31 cellular contexts compared by ENCODE assay signal in genomic region chr6:18681828-18682503, GRCh38.
"Had no signal": no experiment of that assay in that cellular context is flagged by ENCODE, and none has a peak within 500 bp of the region (broad histone marks: within the 10 kb centered on the region; RNA-seq: fewer than 3 reads in every experiment).

No MANE protein-coding gene starts in this region.

- ATAC-seq: gastroesophageal sphincter; heart left ventricle; left lobe of liver; mucosa of descending colon; natural killer cell treated with Interleukin-12 subunit alpha and Interleukin-12 subunit beta and Interleukin-15 and Interleukin-18, amount 100 ng/mL, for 72 hours; sciatic nerve; stimulated activated naive CD8-positive, alpha-beta T cell treated with anti-CD3 and anti-CD28 coated beads, Interleukin-15, amount 100 ng/mL, for 72 hours; upper lobe of right lung had no signal

- H3K9me3 ChIP-seq: esophagus squamous epithelium, mucosa of descending colon, neutrophil, suprapubic skin, transverse colon, upper lobe of right lung, uterus had no signal

- H3K4me2 ChIP-seq: hepatocyte, smooth muscle cell had no signal

- H3K4me1 ChIP-seq: esophagus squamous epithelium, gastroesophageal sphincter, heart left ventricle, parathyroid adenoma, right atrium auricular region, suprapubic skin, transverse colon, upper lobe of right lung, uterus had no signal

- H3K9ac ChIP-seq: parathyroid adenoma had no signal

- H3K4me3 ChIP-seq: coronary artery, esophagus squamous epithelium, gastroesophageal sphincter, heart left ventricle, hepatocyte, lung, mucosa of descending colon, right atrium auricular region, smooth muscle cell, suprapubic skin, transverse colon, upper lobe of right lung, uterus had no signal

- H3K36me3 ChIP-seq: esophagus squamous epithelium, gastroesophageal sphincter, heart left ventricle, neutrophil, right atrium auricular region, suprapubic skin, transverse colon, upper lobe of right lung, uterus had no signal

- H3K27me3 ChIP-seq: esophagus squamous epithelium, gastroesophageal sphincter, heart left ventricle, neutrophil, right atrium auricular region, suprapubic skin, transverse colon, upper lobe of right lung, uterus had no signal

- H3K79me2 ChIP-seq: hepatocyte, parathyroid adenoma had no signal

- DNase-seq: dermis blood vessel endothelial cell; effector memory CD4-positive, alpha-beta T cell; erythroblast; esophagus squamous epithelium; foreskin fibroblast; heart left ventricle; kidney; mesenchymal stem cell; mucosa of descending colon; naive B cell; stimulated activated CD4-positive, alpha-beta T cell treated with anti-CD3 and anti-CD28 coated beads, Interleukin-12 subunit alpha, Interleukin-12 subunit beta, amount 100 ng/mL, for 4 hours; stimulated activated CD4-positive, alpha-beta T cell treated with anti-CD3 and anti-CD28 coated beads, Interleukin-1b, Interleukin-23, amount 100 ng/mL, for 48 hours; stimulated activated CD4-positive, alpha-beta T cell treated with anti-CD3 and anti-CD28 coated beads, Interleukin-4, amount 100 ng/mL, for 1 hour; stimulated activated CD8-positive, alpha-beta memory T cell treated with anti-CD3 and anti-CD28 coated beads, Interleukin-4, amount 100 ng/mL, for 48 hours; stimulated activated naive CD4-positive, alpha-beta T cell; stimulated activated naive CD8-positive, alpha-beta T cell treated with anti-CD3 and anti-CD28 coated beads, Interleukin-15, amount 100 ng/mL, for 72 hours; transverse colon; upper lobe of right lung; uterus had no signal

- H2AFZ ChIP-seq: hepatocyte, parathyroid adenoma had no signal

- H3K27ac ChIP-seq: coronary artery, esophagus squamous epithelium, gastroesophageal sphincter, heart left ventricle, hepatocyte, neutrophil, parathyroid adenoma, right atrium auricular region, suprapubic skin, transverse colon, upper lobe of right lung, uterus had no signal
